In genomic region chr2:26612522-26613240, GRCh38 we compare ENCODE assay signal across 16 cellular contexts. TPM values are rescaled to one million over a fixed set of nuclear protein-coding genes. Genes with fewer than 3 reads are reported as not detected.
A peak's percentile ranks its signal among the peaks of the same experiment; 100 is the strongest.
DNase-seq lines count a peak whose midpoint lies in the region; ATAC-seq, FAIRE-seq and TF ChIP-seq lines count a peak whose summit lies in the region.
"Had no signal": no experiment of that assay in that cellular context is flagged by ENCODE, and none has a peak within 500 bp of the region (broad histone marks: within the 10 kb centered on the region; RNA-seq: fewer than 3 reads in every experiment).

No MANE protein-coding gene starts in this region.

- no peak overlapping the region for H3K4me3 Mint-ChIP-seq in CD14-positive monocyte
- H3K4me3 Mint-ChIP-seq: activated CD4-positive, alpha-beta memory T cell treated with anti-CD3 and anti-CD28 coated beads, Interleukin-2, amount 10 ng/mL, durations not matched to agents 7 days and 5 days; CD4-positive, CD25-positive, alpha-beta regulatory T cell; endodermal cell had no signal

- H3K9me3 ChIP-seq in right lobe of liver (no peaks in the 10 kb centered on the region), HepG2 (ENCODE audit: low read length) (no peaks in the 10 kb centered on the region), muscle layer of colon (ENCODE audit: low read length) (no peaks in the 10 kb centered on the region)

- no peak for TF ChIP-seq RAD21 in HepG2 (CRISPR knock-in tag; IDR thresholded peaks at IDR 0.05)

- TF ChIP-seq EP300 in HepG2 (IDR thresholded peaks at IDR 0.05; ENCODE audit: low read depth in 2 of 2, low read length in 2 of 2) = no peak
- TF ChIP-seq EP300 in HepG2 (CRISPR knock-in tag; IDR thresholded peaks at IDR 0.05; ENCODE audit: borderline replicate concordance) = no peak

- intact Hi-C loops in right lobe of liver (cut with DNase I) (no loop called here), HepG2 (cut with micrococcal nuclease; ENCODE audit: unreplicated experiment) (no loop called here), CD14-positive monocyte (cut with micrococcal nuclease) (no loop called here)

- TF ChIP-seq POLR2A in right lobe of liver (IDR thresholded peaks at IDR 0.05) (no peak), HepG2 (IDR thresholded peaks at IDR 0.05; ENCODE audit: insufficient read depth in 1 of 2, low read depth in 2 of 2, low read length in 2 of 2) (no peak)

- POLR2A ChIA-PET in HepG2 (lab: Yijun Ruan, JAX) = no interaction called here

- H3K4me1 Mint-ChIP-seq in CD14-positive monocyte = peaks cover 5% of the 10 kb centered on the region

- in situ Hi-C loops in HepG2 (cut with HindIII; ENCODE audit: extremely low pct_ligation_motif_present, low pct_unique_long_range_greater_than_20kb) = loop anchor here (5.0 kb wide), 1 partner anchor 130 kb away; no protein-coding TSS in a partner anchor

- H3K27ac ChIP-seq in right lobe of liver (no peak overlapping the region), HepG2 (ENCODE audit: extremely low read length, insufficient read depth, low read length) (no peak overlapping the region), muscle layer of colon (ENCODE audit: low read depth, low read length) (peak overlapping the region; percentile 17)

- H2AFZ ChIP-seq in HepG2 (ENCODE audit: low read length) = no peak overlapping the region

- H3K36me3 Mint-ChIP-seq in CD14-positive monocyte = no peaks in the 10 kb centered on the region
- H3K36me3 Mint-ChIP-seq: CD4-positive, CD25-positive, alpha-beta regulatory T cell had no signal

- ATAC-seq in right lobe of liver (peak; percentile 35 to 66 (median 44)), HepG2 (no peak), GM19455 (IDR thresholded peaks at IDR 0.05; ENCODE audit: unreplicated experiment) (no peak), HG02588 (IDR thresholded peaks at IDR 0.05; ENCODE audit: unreplicated experiment) (no peak)

- no TSS peak for BruUV-seq in HepG2 (replicated peaks; lab: Mats Ljungman, UMichigan)

- H3K4me1 ChIP-seq in right lobe of liver (peaks cover 0 to 6% (median 0%) of the 10 kb centered on the region in 4 donors), HepG2 (ENCODE audit: insufficient read depth, low read length) (peaks cover 34% of the 10 kb centered on the region), muscle layer of colon (ENCODE audit: insufficient read depth, low read length) (peaks cover 30% of the 10 kb centered on the region)

- no peak overlapping the region for H3K4me2 ChIP-seq in HepG2 (ENCODE audit: low read depth, low read length)

- 38% methylated on average over 4 of the region's 8 CpGs for WGBS in right lobe of liver (ENCODE audit: insufficient coverage, low coverage, low lambda C conversion rate, missing lambda C conversion rate)
- WGBS in HepG2 (ENCODE audit: low lambda C conversion rate) = 14% methylated on average over 8 of the region's 8 CpGs

- H3K9me3 Mint-ChIP-seq in CD14-positive monocyte = peaks cover 0 to 2% (median 0%) of the 10 kb centered on the region in 7 donors
- H3K9me3 Mint-ChIP-seq: activated CD4-positive, alpha-beta memory T cell treated with anti-CD3 and anti-CD28 coated beads, Interleukin-2, amount 10 ng/mL, durations not matched to agents 7 days and 5 days; endodermal cell had no signal

- CTCF ChIA-PET in HepG2 (lab: Yijun Ruan, JAX; ENCODE audit: low intra/inter-chr PET ratio, low total read pairs) = no interaction called here

- peak overlapping the region in 2 of 7 donors; percentile 50 to 78 for H3K27ac Mint-ChIP-seq in CD14-positive monocyte
- H3K27ac Mint-ChIP-seq: activated CD4-positive, alpha-beta memory T cell treated with anti-CD3 and anti-CD28 coated beads, Interleukin-2, amount 10 ng/mL, durations not matched to agents 7 days and 5 days; CD4-positive, CD25-positive, alpha-beta regulatory T cell; endodermal cell had no signal

- no peaks in the 10 kb centered on the region for H3K36me3 ChIP-seq in right lobe of liver
- no peaks in the 10 kb centered on the region for H3K36me3 ChIP-seq in HepG2 (replicated peaks in 1 of 2; ENCODE audit: control insufficient read depth in 1 of 2, insufficient read depth in 2 of 2, low read length in 2 of 2)
- no peaks in the 10 kb centered on the region for H3K36me3 ChIP-seq in muscle layer of colon (ENCODE audit: insufficient read depth, low read length)

- no peaks in the 10 kb centered on the region for H3K27me3 ChIP-seq in right lobe of liver
- peaks cover 2 to 67% of the 10 kb centered on the region in 2 experiments for H3K27me3 ChIP-seq in HepG2 (ENCODE audit: control insufficient read depth in 1 of 2, insufficient read depth in 2 of 2, low read length in 2 of 2)
- no peaks in the 10 kb centered on the region for H3K27me3 ChIP-seq in muscle layer of colon (ENCODE audit: control insufficient read depth in 1 of 2, insufficient read depth in 2 of 2, low read length in 2 of 2)

- H3K27me3 Mint-ChIP-seq in CD14-positive monocyte (ENCODE audit: low read depth in 3 of 3) = peaks cover 3 to 7% (median 4%) of the 10 kb centered on the region in 3 donors

- no peak for FAIRE-seq in HepG2 (lab: Jason Lieb, UNC)

- no peaks in the 10 kb centered on the region for H4K20me1 ChIP-seq in HepG2 (ENCODE audit: insufficient read depth, low read length)

- DNase-seq in right lobe of liver = peak in 1 of 3 donors; percentile 59
- no peak for DNase-seq in HepG2 (ENCODE audit: low spot score)
- DNase-seq in ecto neural progenitor cell (ENCODE audit: low spot score) = peak; percentile 46
- no peak for DNase-seq in CD14-positive monocyte (ENCODE audit: low spot score)
- no peak for DNase-seq in GM20000 (ENCODE audit: low spot score)
- DNase-seq: activated CD4-positive, alpha-beta memory T cell treated with anti-CD3 and anti-CD28 coated beads, Interleukin-2, amount 10 ng/mL, durations not matched to agents 7 days and 5 days; amniotic stem cell; CD4-positive, CD25-positive, alpha-beta regulatory T cell; endodermal cell; NCI-H1930; occipital lobe had no signal

- H3K9ac ChIP-seq in HepG2 (ENCODE audit: insufficient read depth, low read depth, low read length) (no peak overlapping the region), muscle layer of colon (ENCODE audit: low read length) (no peak overlapping the region)

- TF ChIP-seq CTCF in right lobe of liver (IDR thresholded peaks at IDR 0.05) (no peak), HepG2 (CRISPR knock-in tag; IDR thresholded peaks at IDR 0.05) (no peak), CD14-positive monocyte (IDR thresholded peaks at IDR 0.05) (no peak), GM20000 (IDR thresholded peaks at IDR 0.05; ENCODE audit: extremely low read depth, missing control alignments) (no peak)

- no peaks in the 10 kb centered on the region for H3K79me2 ChIP-seq in HepG2 (ENCODE audit: insufficient read depth, low read length)

- H3K4me3 ChIP-seq in right lobe of liver (no peak overlapping the region), HepG2 (replicated peaks in 1 of 3; ENCODE audit: insufficient read depth in 1 of 3, low read depth in 2 of 3, low read length in 3 of 3) (no peak overlapping the region), muscle layer of colon (ENCODE audit: low read depth in 1 of 2, low read length in 2 of 2) (no peak overlapping the region)

TF ChIP-seq in HepG2, 621 proteins besides CTCF, POLR2A, EP300 and RAD21 (continues in another document):
- TF ChIP-seq YEATS2 (CRISPR knock-in tag; IDR thresholded peaks at IDR 0.05; ENCODE audit: borderline replicate concordance) (no peak), DDIT3 (CRISPR knock-in tag; IDR thresholded peaks at IDR 0.05) (no peak), FOXO1 (CRISPR knock-in tag; IDR thresholded peaks at IDR 0.05) (no peak), ZNF101 (CRISPR knock-in tag; IDR thresholded peaks at IDR 0.05; ENCODE audit: borderline replicate concordance, low read depth) (no peak), RBM22 (optimal IDR thresholded peaks at IDR 0.05; ENCODE audit: low read length) (no peak)

RNA-seq across cellular contexts. Expression of gene CIB4, which starts 28.5 kb away (rescaled TPM):
- not detected for total RNA-seq in right lobe of liver
- not detected in 2 replicates for total RNA-seq in HepG2 (2016; rRNA removed; fragmentation: Illumina TruSeq; extraction: Trizol)
- total RNA-seq in HepG2 (2016; cell fraction: cytosol; rRNA removed; fragmentation: Illumina TruSeq; extraction: Trizol; ENCODE audit: low read depth) = not detected in 2 replicates
- not detected in 2 replicates for total RNA-seq in HepG2 (2016; cell fraction: insoluble cytoplasmic fraction; rRNA removed; fragmentation: Illumina TruSeq; extraction: Trizol)
- total RNA-seq in HepG2 (2016; cell fraction: membrane; rRNA removed; fragmentation: Illumina TruSeq; extraction: Trizol) = not detected in 2 replicates
- total RNA-seq in HepG2 (2016; cell fraction: nucleus; rRNA removed; fragmentation: Illumina TruSeq; extraction: Trizol) = not detected in 2 replicates
- polyA plus RNA-seq in HepG2 (2011; rRNA removed) = not detected in 2 replicates
- polyA plus RNA-seq in HepG2 (2011; cell fraction: cytosol; rRNA removed) = not detected in 2 replicates
- polyA plus RNA-seq in HepG2 (2011; cell fraction: nucleus; rRNA removed) = not detected in 2 replicates
- not detected in 2 replicates for polyA plus RNA-seq in HepG2 (2012)
- not detected in 2 replicates for polyA plus RNA-seq in HepG2 (2016; cell fraction: cytosol; fragmentation: Illumina TruSeq; extraction: Trizol; ENCODE audit: low read depth)
- polyA plus RNA-seq in HepG2 (2016; cell fraction: insoluble cytoplasmic fraction; fragmentation: Illumina TruSeq; extraction: Trizol; ENCODE audit: low read depth) = not detected in 2 replicates
- polyA plus RNA-seq in HepG2 (2016; cell fraction: membrane; fragmentation: Illumina TruSeq; extraction: Trizol; ENCODE audit: low read depth) = not detected in 2 replicates
- polyA plus RNA-seq in HepG2 (2016; cell fraction: nucleus; fragmentation: Illumina TruSeq; extraction: Trizol; ENCODE audit: insufficient read depth, low read depth) = not detected in 2 replicates
- not detected in 2 replicates for polyA minus RNA-seq in HepG2 (2011; rRNA and poly(A)+ RNA removed; ENCODE audit: low replicate concordance)
- polyA minus RNA-seq in HepG2 (2011; cell fraction: cytosol; rRNA and poly(A)+ RNA removed) = not detected in 2 replicates
- not detected in 2 replicates for polyA minus RNA-seq in HepG2 (2011; cell fraction: nucleus; rRNA and poly(A)+ RNA removed)
- polyA plus RNA-seq in CD14-positive monocyte = not detected
- total RNA-seq: activated CD4-positive, alpha-beta memory T cell treated with anti-CD3 and anti-CD28 coated beads, Interleukin-2, amount 10 ng/mL, durations not matched to agents 7 days and 5 days; CD4-positive, CD25-positive, alpha-beta regulatory T cell; endodermal cell; HT-29; occipital lobe; SK-MEL-5 had no signal
- polyA plus RNA-seq: CD4-positive, CD25-positive, alpha-beta regulatory T cell had no signal

Comparison
In these comparisons a context has a peak if more than half of its experiments do, and no peak if none do; other contexts are left out.
1. ATAC-seq: peak in right lobe of liver (4 of 4); none in HepG2 (single experiment), GM19455 (single experiment) and HG02588 (single experiment).